In genomic region chr16:13939821-13940220, GRCh38 we compare ENCODE assay signal across 1 cellular context.
A peak's percentile ranks its signal among the peaks of the same experiment; 100 is the strongest.
TF ChIP-seq lines count a peak whose summit lies in the region.

No MANE protein-coding gene starts in this region.

TF ChIP-seq in HepG2, 621 proteins besides CTCF, POLR2A, EP300 and RAD21:
- no peak for TF ChIP-seq SATB2 (CRISPR knock-in tag; IDR thresholded peaks at IDR 0.05)
- no peak for TF ChIP-seq ZBTB33 (CRISPR knock-in tag; IDR thresholded peaks at IDR 0.05)
- TF ChIP-seq ZNF746 (CRISPR knock-in tag; IDR thresholded peaks at IDR 0.05), result 0 out of 2 replicates have a peak, but pooled peaks have one; percentile 17
